15 cellular contexts compared by ENCODE assay signal in the genomic region with DNA sequence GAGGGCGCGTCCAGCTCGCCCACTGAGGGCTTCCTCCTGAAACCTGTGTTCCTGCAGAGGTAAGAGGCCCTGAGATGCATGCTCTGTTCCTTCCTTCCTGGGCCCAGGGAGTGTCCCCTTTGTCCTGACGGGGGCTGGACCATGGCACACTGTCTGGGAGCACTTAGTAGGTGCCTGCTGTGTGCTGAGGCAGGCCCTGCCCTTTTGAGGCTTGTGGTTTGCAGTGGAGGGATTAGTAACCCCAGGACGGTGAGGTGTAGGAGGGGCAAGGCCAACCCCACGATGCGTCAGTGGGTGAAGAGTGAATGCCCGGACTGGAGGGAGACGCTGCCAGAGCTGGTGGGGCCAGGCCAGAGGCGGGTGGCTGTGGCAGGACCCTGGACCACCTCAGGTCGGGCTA. TPM values are rescaled to one million over a fixed set of nuclear protein-coding genes. Genes with fewer than 3 reads are reported as not detected.
"Had no signal": no experiment of that assay in that cellular context is flagged by ENCODE, and none has a peak within 500 bp of the region (broad histone marks: within the 10 kb centered on the region; RNA-seq: fewer than 3 reads in every experiment).

No MANE protein-coding gene starts in this region.

- H3K27ac Mint-ChIP-seq: activated naive CD4-positive, alpha-beta T cell treated with anti-CD3 and anti-CD28 coated beads, Interleukin-2, amount 10 ng/mL, durations not matched to agents 7 days and 5 days; activated T-helper 2 cell treated with anti-CD3 and anti-CD28 coated beads, Interferon-gamma antibody, Interleukin-2, Interleukin-4, amounts not matched to agents 10 μg/mL and 5 μg/mL and 100 μg/mL, durations not matched to agents 14 hours and 24 hours and 36 hours had no signal

- H3K4me3 ChIP-seq: body of pancreas, gastrocnemius medialis, stomach, uterus had no signal

- H3K4me1 ChIP-seq: body of pancreas, gastrocnemius medialis, uterus had no signal

- H3K36me3 ChIP-seq: uterus had no signal

- H3K9me3 ChIP-seq: gastrocnemius medialis had no signal

- H3K27ac ChIP-seq: body of pancreas, epithelial cell of prostate, uterus, WERI-Rb-1 had no signal

- DNase-seq: activated CD4-positive, alpha-beta T cell treated with anti-CD3 and anti-CD28 coated beads for 4 hours; activated naive CD4-positive, alpha-beta T cell treated with anti-CD3 and anti-CD28 coated beads, Interleukin-2, amount 10 ng/mL, durations not matched to agents 7 days and 5 days; body of pancreas; central memory CD4-positive, alpha-beta T cell; effector memory CD4-positive, alpha-beta T cell; gastrocnemius medialis; stimulated activated CD4-positive, alpha-beta T cell treated with anti-CD3 and anti-CD28 coated beads, Interleukin-12 subunit alpha, Interleukin-12 subunit beta, amount 100 ng/mL, for 4 hours; stomach; T1000; uterus; WERI-Rb-1 had no signal

- H3K4me3 Mint-ChIP-seq: activated naive CD4-positive, alpha-beta T cell treated with anti-CD3 and anti-CD28 coated beads, Interleukin-2, amount 10 ng/mL, durations not matched to agents 7 days and 5 days had no signal

- H3K27me3 ChIP-seq: body of pancreas, gastrocnemius medialis, stomach, uterus had no signal

- H3K27me3 Mint-ChIP-seq: activated naive CD4-positive, alpha-beta T cell treated with anti-CD3 and anti-CD28 coated beads, Interleukin-2, amount 10 ng/mL, durations not matched to agents 7 days and 5 days had no signal

RNA-seq across cellular contexts. Expression of a gene that starts 11.2 kb away (rescaled TPM):
- total RNA-seq: activated CD8-positive, alpha-beta memory T cell treated with anti-CD3 and anti-CD28 coated beads for 36 hours; activated T-helper 2 cell treated with anti-CD3 and anti-CD28 coated beads, Interferon-gamma antibody, Interleukin-2, Interleukin-4, amounts not matched to agents 10 μg/mL and 5 μg/mL and 100 μg/mL, durations not matched to agents 14 hours and 24 hours and 36 hours had no signal
- polyA plus RNA-seq: neural cell had no signal
